ENCODE assay signal across 9 cellular contexts in the genomic region with DNA sequence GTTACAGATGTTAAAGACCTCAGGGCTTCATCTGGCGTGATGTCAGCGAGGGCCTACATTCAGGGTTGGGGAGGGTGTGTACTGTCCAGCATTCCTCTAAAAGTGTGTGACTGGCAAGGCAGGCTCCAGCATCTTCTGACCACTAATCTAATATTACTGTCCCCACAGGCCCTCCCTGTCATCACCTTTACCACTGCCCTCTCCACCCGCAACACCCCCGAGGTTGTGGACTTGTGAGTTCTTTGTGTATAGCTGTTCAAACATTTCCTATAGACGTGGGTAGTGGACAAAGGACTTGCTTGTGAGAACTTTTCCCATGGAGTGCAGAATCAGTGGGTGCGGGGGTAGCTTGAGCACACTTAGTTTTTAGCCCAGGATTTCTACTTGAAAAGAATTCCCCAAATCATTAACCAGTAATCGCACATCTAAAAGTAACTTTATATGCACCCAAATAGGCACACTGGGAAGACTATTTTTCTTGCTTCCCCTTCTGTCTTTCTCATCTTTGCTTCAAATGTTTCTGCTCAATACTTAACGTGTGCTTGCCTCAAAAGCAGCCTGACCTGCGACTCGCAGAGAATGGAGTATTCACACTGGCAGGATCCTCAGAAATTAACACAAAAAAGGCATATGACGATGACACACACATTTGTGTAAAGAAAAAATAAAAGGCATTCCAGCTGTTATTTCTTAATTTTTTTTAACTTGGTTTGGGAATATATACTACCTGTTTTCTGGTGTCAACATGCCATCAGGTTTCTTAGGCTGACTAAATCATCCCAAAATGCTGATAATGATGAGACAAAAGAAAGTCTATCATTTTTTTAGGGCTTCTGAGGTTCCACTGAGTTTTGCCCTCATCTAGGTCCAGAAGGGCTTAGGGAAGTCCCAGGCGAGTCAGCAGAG.
DNase-seq lines count a peak whose midpoint lies in the region; ATAC-seq and TF ChIP-seq lines count a peak whose summit lies in the region.
"Had no signal": no experiment of that assay in that cellular context is flagged by ENCODE, and none has a peak within 500 bp of the region (broad histone marks: within the 10 kb centered on the region; RNA-seq: fewer than 3 reads in every experiment).

No MANE protein-coding gene starts in this region.

- H3K9me3 ChIP-seq in MM.1S (replicated peaks; ENCODE audit: insufficient read depth, low read length): no peaks in the 10 kb centered on the region

- peaks cover 23% of the 10 kb centered on the region for H3K4me1 Mint-ChIP-seq in CD14-positive monocyte
- peaks cover 22% of the 10 kb centered on the region for H3K4me1 Mint-ChIP-seq in dendritic cell treated with granulocyte-macrophage colony-stimulating factor and Interleukin-4, amounts not matched to agents 40 ng/mL and 50 ng/mL, for 4 days (ENCODE audit: low read depth)
- H3K4me1 Mint-ChIP-seq in natural killer cell treated with Interleukin-12 subunit alpha and Interleukin-12 subunit beta and Interleukin-15 and Interleukin-18, amount 100 ng/mL, for 72 hours (ENCODE audit: low read depth in 2 of 2): peaks cover 82 to 90% of the 10 kb centered on the region in 2 donors

- H4K20me1 ChIP-seq in MM.1S (ENCODE audit: insufficient read depth, low read length): no peaks in the 10 kb centered on the region

- no peaks in the 10 kb centered on the region for H3K9me2 ChIP-seq in MM.1S (replicated peaks; ENCODE audit: insufficient read depth, low read length)

- no peaks in the 10 kb centered on the region for H3K36me3 ChIP-seq in MM.1S (replicated peaks; ENCODE audit: insufficient read depth, low read length)

- H3K27ac Mint-ChIP-seq in CD14-positive monocyte: peak overlapping the region in 5 of 7 donors; percentile 25 to 80 (median 49)
- peak overlapping the region; percentile 51 for H3K27ac Mint-ChIP-seq in dendritic cell treated with granulocyte-macrophage colony-stimulating factor and Interleukin-4, amounts not matched to agents 40 ng/mL and 50 ng/mL, for 4 days
- H3K27ac Mint-ChIP-seq in natural killer cell treated with Interleukin-12 subunit alpha and Interleukin-12 subunit beta and Interleukin-15 and Interleukin-18, amount 100 ng/mL, for 72 hours: peak overlapping the region; percentile 99 to 100

- 0 out of 2 replicates have a peak overlapping the region, but pooled peaks have one; percentile 6 for H2AFZ ChIP-seq in MM.1S (ENCODE audit: low read length)

- peak overlapping the region; percentile 43 for H3K4me2 ChIP-seq in MM.1S (ENCODE audit: low read depth, low read length)

- no peak for DNase-seq in CD14-positive monocyte (ENCODE audit: low spot score)
- no peak for DNase-seq in MM.1S
- DNase-seq in natural killer cell treated with Interleukin-12 subunit alpha and Interleukin-12 subunit beta and Interleukin-15 and Interleukin-18, amount 100 ng/mL, for 72 hours (ENCODE audit: low spot score): peak; percentile 40
- DNase-seq in NOMO-1 treated with dmso at 0.1 percent for 144 hours (lab: John Stamatoyannopoulos, UW; ENCODE audit: unreplicated experiment): no peak
- DNase-seq in sciatic nerve (ENCODE audit: low spot score): no peak
- no peak for DNase-seq in HUDEP-2 (lab: John Stamatoyannopoulos, UW; ENCODE audit: unreplicated experiment in 76 of 76)
- DNase-seq: DMS 273 treated with DMSO at 0.1 percent for 48 hours had no signal

- H3K4me3 Mint-ChIP-seq in CD14-positive monocyte: no peak overlapping the region
- no peak overlapping the region for H3K4me3 Mint-ChIP-seq in dendritic cell treated with granulocyte-macrophage colony-stimulating factor and Interleukin-4, amounts not matched to agents 40 ng/mL and 50 ng/mL, for 4 days
- H3K4me3 Mint-ChIP-seq in natural killer cell treated with Interleukin-12 subunit alpha and Interleukin-12 subunit beta and Interleukin-15 and Interleukin-18, amount 100 ng/mL, for 72 hours: peak overlapping the region; percentile 72

- no peaks in the 10 kb centered on the region for H3K79me2 ChIP-seq in MM.1S (ENCODE audit: low read length)

- TF ChIP-seq CTCF in CD14-positive monocyte (IDR thresholded peaks at IDR 0.05) (no peak), MM.1S (IDR thresholded peaks at IDR 0.05; ENCODE audit: low read length) (no peak)

- intact Hi-C loops in CD14-positive monocyte (cut with micrococcal nuclease) (no loop called here), sciatic nerve (cut with DNase I) (no loop called here)
- intact Hi-C loops in dendritic cell treated with granulocyte-macrophage colony-stimulating factor and Interleukin-4, amounts not matched to agents 40 ng/mL and 50 ng/mL, for 4 days (cut with micrococcal nuclease): no loop called here

- H3K9me3 Mint-ChIP-seq in CD14-positive monocyte: peaks cover 0 to 2% (median 0%) of the 10 kb centered on the region in 7 donors
- H3K9me3 Mint-ChIP-seq in dendritic cell treated with granulocyte-macrophage colony-stimulating factor and Interleukin-4, amounts not matched to agents 40 ng/mL and 50 ng/mL, for 4 days: no peaks in the 10 kb centered on the region
- H3K9me3 Mint-ChIP-seq in natural killer cell treated with Interleukin-12 subunit alpha and Interleukin-12 subunit beta and Interleukin-15 and Interleukin-18, amount 100 ng/mL, for 72 hours: no peaks in the 10 kb centered on the region

- no peaks in the 10 kb centered on the region for H3K27me3 ChIP-seq in MM.1S (replicated peaks; ENCODE audit: insufficient read depth, low read length)

- no peak overlapping the region for H3K9ac ChIP-seq in MM.1S (ENCODE audit: low read length)

- H3K4me3 ChIP-seq in MM.1S (ENCODE audit: low read length): no peak overlapping the region

- ATAC-seq in natural killer cell treated with Interleukin-12 subunit alpha and Interleukin-12 subunit beta and Interleukin-15 and Interleukin-18, amount 100 ng/mL, for 72 hours: no peak
- ATAC-seq in GM21786 (IDR thresholded peaks at IDR 0.05; ENCODE audit: unreplicated experiment) (no peak), sciatic nerve (no peak)

- H3K27ac ChIP-seq in MM.1S (ENCODE audit: low read length): no peak overlapping the region; the same call in 1 of the 2 replicates

- H3K27me3 Mint-ChIP-seq in CD14-positive monocyte (ENCODE audit: low read depth in 3 of 3): peaks cover 0 to 2% (median 0%) of the 10 kb centered on the region in 3 donors
- H3K27me3 Mint-ChIP-seq in dendritic cell treated with granulocyte-macrophage colony-stimulating factor and Interleukin-4, amounts not matched to agents 40 ng/mL and 50 ng/mL, for 4 days: no peaks in the 10 kb centered on the region
- H3K27me3 Mint-ChIP-seq in natural killer cell treated with Interleukin-12 subunit alpha and Interleukin-12 subunit beta and Interleukin-15 and Interleukin-18, amount 100 ng/mL, for 72 hours: no peaks in the 10 kb centered on the region

- no peaks in the 10 kb centered on the region for H3F3A ChIP-seq in MM.1S (ENCODE audit: insufficient read depth, low read length)

- peaks cover 47 to 54% of the 10 kb centered on the region in 2 donors for H3K36me3 Mint-ChIP-seq in CD14-positive monocyte
- no peaks in the 10 kb centered on the region for H3K36me3 Mint-ChIP-seq in dendritic cell treated with granulocyte-macrophage colony-stimulating factor and Interleukin-4, amounts not matched to agents 40 ng/mL and 50 ng/mL, for 4 days (ENCODE audit: low read depth)
- H3K36me3 Mint-ChIP-seq in natural killer cell treated with Interleukin-12 subunit alpha and Interleukin-12 subunit beta and Interleukin-15 and Interleukin-18, amount 100 ng/mL, for 72 hours: peaks cover 56% of the 10 kb centered on the region

- H3K4me1 ChIP-seq in MM.1S (ENCODE audit: low read length): peaks cover 11% of the 10 kb centered on the region

Comparison
In these comparisons a context has a peak if more than half of its experiments do, and no peak if none do; other contexts are left out.
1. H3K27ac Mint-ChIP-seq: peak in every context shown above with its lines; median percentile 100 in natural killer cell treated with Interleukin-12 subunit alpha and Interleukin-12 subunit beta and Interleukin-15 and Interleukin-18, amount 100 ng/mL, for 72 hours; 51 in dendritic cell treated with granulocyte-macrophage colony-stimulating factor and Interleukin-4, amounts not matched to agents 40 ng/mL and 50 ng/mL, for 4 days; 49 in CD14-positive monocyte.